Comparison of ENCODE assay signal across 12 cellular contexts in the genomic region with DNA sequence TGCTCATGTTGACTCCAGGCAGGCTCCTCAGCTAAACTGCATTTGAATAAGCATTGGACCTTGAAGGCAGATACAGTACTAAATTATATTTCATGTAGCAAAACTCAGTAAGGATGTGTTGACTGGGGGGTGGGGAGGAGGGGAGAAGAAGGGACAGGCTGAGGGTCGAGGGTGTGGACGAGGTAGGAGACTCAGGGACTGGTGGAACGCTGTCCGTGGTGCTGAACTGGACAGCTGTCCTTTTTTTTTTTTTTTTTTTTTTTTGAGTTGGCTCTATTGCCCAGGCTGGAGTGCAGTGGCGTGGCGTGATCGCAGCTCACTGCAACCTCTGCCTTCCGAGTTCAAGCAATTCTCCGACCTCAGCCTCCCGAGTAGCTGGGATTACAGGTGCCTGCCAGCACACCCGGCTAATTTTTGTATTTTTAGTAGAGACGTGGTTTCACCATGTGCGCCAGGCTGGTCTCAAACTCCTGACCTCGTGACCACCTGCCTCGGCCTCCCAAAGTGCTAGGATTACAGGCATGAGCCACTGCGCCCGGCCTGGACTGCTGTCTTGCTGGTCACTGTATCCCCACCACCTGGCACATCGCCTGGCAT. TPM values are rescaled to one million over a fixed set of nuclear protein-coding genes. Genes with fewer than 3 reads are reported as not detected.
DNase-seq lines count a peak whose midpoint lies in the region; ATAC-seq and TF ChIP-seq lines count a peak whose summit lies in the region.
"Had no signal": no experiment of that assay in that cellular context is flagged by ENCODE, and none has a peak within 500 bp of the region (broad histone marks: within the 10 kb centered on the region; RNA-seq: fewer than 3 reads in every experiment).

No MANE protein-coding gene starts in this region.

- TF ChIP-seq CTCF in choroid plexus epithelial cell (conservative IDR thresholded peaks at IDR 0.05; ENCODE audit: low read depth, low read length) (no peak), glutamatergic neuron (IDR thresholded peaks at IDR 0.05; ENCODE audit: partially characterized antibody, unreplicated experiment) (no peak)

- H3K36me3 Mint-ChIP-seq in activated naive CD4-positive, alpha-beta T cell treated with anti-CD3 and anti-CD28 coated beads, Interleukin-2, amount 10 ng/mL, durations not matched to agents 7 days and 5 days: no peaks in the 10 kb centered on the region
- H3K36me3 Mint-ChIP-seq in glutamatergic neuron (ENCODE audit: unreplicated experiment): no peaks in the 10 kb centered on the region

- no peaks in the 10 kb centered on the region for H3K9me3 Mint-ChIP-seq in activated naive CD4-positive, alpha-beta T cell treated with anti-CD3 and anti-CD28 coated beads, Interleukin-2, amount 10 ng/mL, durations not matched to agents 7 days and 5 days
- no peaks in the 10 kb centered on the region for H3K9me3 Mint-ChIP-seq in glutamatergic neuron (ENCODE audit: unreplicated experiment)
- H3K9me3 Mint-ChIP-seq: central memory CD8-positive, alpha-beta T cell had no signal

- CTCF ChIA-PET in activated naive CD4-positive, alpha-beta T cell treated with anti-CD3 and anti-CD28 coated beads, Interleukin-2, amount 10 ng/mL, durations not matched to agents 7 days and 5 days (lab: Charles Lee): no interaction called here

- no peak overlapping the region for H3K4me3 Mint-ChIP-seq in activated naive CD4-positive, alpha-beta T cell treated with anti-CD3 and anti-CD28 coated beads, Interleukin-2, amount 10 ng/mL, durations not matched to agents 7 days and 5 days
- no peak overlapping the region for H3K4me3 Mint-ChIP-seq in glutamatergic neuron (ENCODE audit: unreplicated experiment)
- H3K4me3 Mint-ChIP-seq: central memory CD8-positive, alpha-beta T cell had no signal

- no peak overlapping the region for H3K27ac Mint-ChIP-seq in activated naive CD4-positive, alpha-beta T cell treated with anti-CD3 and anti-CD28 coated beads, Interleukin-2, amount 10 ng/mL, durations not matched to agents 7 days and 5 days
- H3K27ac Mint-ChIP-seq in glutamatergic neuron (ENCODE audit: unreplicated experiment): no peak overlapping the region

- H3K4me3 ChIP-seq in choroid plexus epithelial cell (ENCODE audit: low read depth, low read length): no peak overlapping the region

- peaks cover 25% of the 10 kb centered on the region for H3K27me3 Mint-ChIP-seq in activated naive CD4-positive, alpha-beta T cell treated with anti-CD3 and anti-CD28 coated beads, Interleukin-2, amount 10 ng/mL, durations not matched to agents 7 days and 5 days
- peaks cover 15% of the 10 kb centered on the region for H3K27me3 Mint-ChIP-seq in glutamatergic neuron (ENCODE audit: unreplicated experiment)

- no peaks in the 10 kb centered on the region for H3K4me1 Mint-ChIP-seq in activated naive CD4-positive, alpha-beta T cell treated with anti-CD3 and anti-CD28 coated beads, Interleukin-2, amount 10 ng/mL, durations not matched to agents 7 days and 5 days
- H3K4me1 Mint-ChIP-seq in glutamatergic neuron (ENCODE audit: low read depth, unreplicated experiment): no peaks in the 10 kb centered on the region
- H3K4me1 Mint-ChIP-seq: central memory CD8-positive, alpha-beta T cell had no signal

- ATAC-seq in GM18498 (IDR thresholded peaks at IDR 0.05; ENCODE audit: unreplicated experiment): no peak

- peak; percentile 38 for DNase-seq in activated naive CD4-positive, alpha-beta T cell treated with anti-CD3 and anti-CD28 coated beads, Interleukin-2, amount 10 ng/mL, durations not matched to agents 7 days and 5 days
- no peak for DNase-seq in activated naive CD4-positive, alpha-beta T cell treated with anti-CD3 and anti-CD28 coated beads, Interleukin-2, amount 50 U/mL, for 16 hours
- DNase-seq in NCI-H526 treated with DMSO at 0.1 percent for 48 hours (lab: John Stamatoyannopoulos, UW) (peak; percentile 87), choroid plexus epithelial cell (ENCODE audit: low read depth) (peak; percentile 19), retina (peak; percentile 44), SHP77 (lab: John Stamatoyannopoulos, UW) (no peak), glutamatergic neuron (no peak)
- DNase-seq: NCI-H226; stimulated activated CD4-positive, alpha-beta T cell treated with anti-CD3 and anti-CD28 coated beads, Interleukin-12 subunit alpha, Interleukin-12 subunit beta, amount 100 ng/mL, for 4 hours; stimulated activated naive CD4-positive, alpha-beta T cell treated with Interleukin-2 at 50 U/mL for 16 hours had no signal

RNA-seq across cellular contexts. Expression of gene CASP14, which starts 33.2 kb away (rescaled TPM):
- not detected for total RNA-seq in glutamatergic neuron (ENCODE audit: unreplicated experiment)

RNA-seq across cellular contexts. Expression of gene SLC1A6, which starts 36.4 kb away (rescaled TPM):
- total RNA-seq in glutamatergic neuron (ENCODE audit: unreplicated experiment): 22.8 TPM

Comparison
In these comparisons a context has a peak if more than half of its experiments do, and no peak if none do; other contexts are left out.
1. DNase-seq: peak in activated naive CD4-positive, alpha-beta T cell treated with anti-CD3 and anti-CD28 coated beads, Interleukin-2, amount 10 ng/mL, durations not matched to agents 7 days and 5 days (single experiment), NCI-H526 treated with DMSO at 0.1 percent for 48 hours (single experiment), choroid plexus epithelial cell (single experiment) and retina (single experiment); none in activated naive CD4-positive, alpha-beta T cell treated with anti-CD3 and anti-CD28 coated beads, Interleukin-2, amount 50 U/mL, for 16 hours (single experiment), SHP77 (0 of 2) and glutamatergic neuron (single experiment).